ENCODE assay signal across 1 cellular context in the genomic region with DNA sequence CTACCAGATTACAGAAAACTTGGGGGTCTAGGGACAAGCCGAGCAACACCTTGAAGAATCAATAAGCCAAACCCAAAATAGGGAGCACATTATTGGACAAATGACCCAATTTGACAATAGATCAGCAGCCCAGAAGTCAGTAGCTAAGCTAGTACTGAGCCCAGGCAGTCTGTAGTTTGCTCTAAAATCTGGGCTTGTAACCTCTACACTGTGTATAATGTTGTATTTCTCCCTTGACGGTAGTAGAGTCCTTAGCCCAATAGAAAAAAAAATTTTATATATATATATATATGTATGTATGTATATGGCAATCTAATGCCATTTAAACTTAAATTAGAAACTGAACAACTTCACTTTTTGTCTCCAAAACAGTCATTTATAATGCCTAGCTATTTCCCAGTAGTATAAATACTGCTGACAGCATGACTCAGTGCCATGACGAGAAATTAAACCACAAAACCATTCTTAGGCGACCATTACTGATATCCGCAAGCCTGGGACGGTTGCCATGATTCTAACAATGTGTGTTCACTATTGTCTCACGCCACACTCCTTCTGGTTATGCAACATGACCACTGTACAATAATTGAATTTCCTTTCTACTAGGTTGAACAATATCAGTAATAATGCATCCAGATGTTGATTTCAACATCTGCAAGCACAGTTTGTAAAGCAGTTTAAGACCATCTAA.
TF ChIP-seq lines count a peak whose summit lies in the region.

No MANE protein-coding gene starts in this region.

TF ChIP-seq in SK-N-SH, 30 proteins besides CTCF, POLR2A, EP300 and RAD21 (continued from another document):
- TF ChIP-seq, protein P1, sequence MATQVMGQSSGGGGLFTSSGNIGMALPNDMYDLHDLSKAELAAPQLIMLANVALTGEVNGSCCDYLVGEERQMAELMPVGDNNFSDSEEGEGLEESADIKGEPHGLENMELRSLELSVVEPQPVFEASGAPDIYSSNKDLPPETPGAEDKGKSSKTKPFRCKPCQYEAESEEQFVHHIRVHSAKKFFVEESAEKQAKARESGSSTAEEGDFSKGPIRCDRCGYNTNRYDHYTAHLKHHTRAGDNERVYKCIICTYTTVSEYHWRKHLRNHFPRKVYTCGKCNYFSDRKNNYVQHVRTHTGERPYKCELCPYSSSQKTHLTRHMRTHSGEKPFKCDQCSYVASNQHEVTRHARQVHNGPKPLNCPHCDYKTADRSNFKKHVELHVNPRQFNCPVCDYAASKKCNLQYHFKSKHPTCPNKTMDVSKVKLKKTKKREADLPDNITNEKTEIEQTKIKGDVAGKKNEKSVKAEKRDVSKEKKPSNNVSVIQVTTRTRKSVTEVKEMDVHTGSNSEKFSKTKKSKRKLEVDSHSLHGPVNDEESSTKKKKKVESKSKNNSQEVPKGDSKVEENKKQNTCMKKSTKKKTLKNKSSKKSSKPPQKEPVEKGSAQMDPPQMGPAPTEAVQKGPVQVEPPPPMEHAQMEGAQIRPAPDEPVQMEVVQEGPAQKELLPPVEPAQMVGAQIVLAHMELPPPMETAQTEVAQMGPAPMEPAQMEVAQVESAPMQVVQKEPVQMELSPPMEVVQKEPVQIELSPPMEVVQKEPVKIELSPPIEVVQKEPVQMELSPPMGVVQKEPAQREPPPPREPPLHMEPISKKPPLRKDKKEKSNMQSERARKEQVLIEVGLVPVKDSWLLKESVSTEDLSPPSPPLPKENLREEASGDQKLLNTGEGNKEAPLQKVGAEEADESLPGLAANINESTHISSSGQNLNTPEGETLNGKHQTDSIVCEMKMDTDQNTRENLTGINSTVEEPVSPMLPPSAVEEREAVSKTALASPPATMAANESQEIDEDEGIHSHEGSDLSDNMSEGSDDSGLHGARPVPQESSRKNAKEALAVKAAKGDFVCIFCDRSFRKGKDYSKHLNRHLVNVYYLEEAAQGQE (IDR thresholded peaks at IDR 0.05; ENCODE audit: low read depth, low read length): peak; percentile 42; the same call in 1 of the 2 replicates
- TF ChIP-seq EZH2phosphoT487 (IDR thresholded peaks at IDR 0.05; ENCODE audit: borderline replicate concordance, low read depth) (no peak), TEAD4 (IDR thresholded peaks at IDR 0.05; ENCODE audit: borderline replicate concordance, insufficient read depth) (peak; percentile 79)
TF ChIP-seq in SK-N-SH: peak in this region for 14.
